Comparison of ENCODE assay signal across 19 cellular contexts in genomic region chr14:26960049-26960688, GRCh38.
DNase-seq lines count a peak whose midpoint lies in the region; TF ChIP-seq lines count a peak whose summit lies in the region.
"Had no signal": no experiment of that assay in that cellular context is flagged by ENCODE, and none has a peak within 500 bp of the region (broad histone marks: within the 10 kb centered on the region; RNA-seq: fewer than 3 reads in every experiment).

No MANE protein-coding gene starts in this region.

- DNase-seq in NCI-H2227 treated with DMSO at 0.1 percent for 48 hours (lab: John Stamatoyannopoulos, UW) (peak; percentile 4), NCI-H2227 (lab: John Stamatoyannopoulos, UW; ENCODE audit: unreplicated experiment) (no peak), NCI-H69 (lab: John Stamatoyannopoulos, UW) (peak; percentile 33), iPS-NIHi11 (ENCODE audit: low spot score) (peak; percentile 7), type B pancreatic cell (ENCODE audit: extremely low spot score, unreplicated experiment) (no peak), NCI-H1092 (lab: John Stamatoyannopoulos, UW) (no peak), GF-D8 (lab: John Stamatoyannopoulos, UW) (no peak)
- DNase-seq in central memory CD4-positive, alpha-beta T cell, result no peak
- DNase-seq: activated CD4-positive, alpha-beta T cell treated with anti-CD3 and anti-CD28 coated beads for 4 hours; activated naive CD8-positive, alpha-beta T cell treated with anti-CD3 and anti-CD28 coated beads for 36 hours; effector CD8-positive, alpha-beta T cell; HCEC 1CT; midbrain; stimulated activated CD4-positive, alpha-beta T cell treated with anti-CD3 and anti-CD28 coated beads, Interleukin-4, amount 100 ng/mL, for 1 hour; upper lobe of left lung had no signal

- H3K27ac Mint-ChIP-seq in type B pancreatic cell, result peak overlapping the region; percentile 58
- H3K27ac Mint-ChIP-seq: activated naive CD8-positive, alpha-beta T cell treated with anti-CD3 and anti-CD28 coated beads for 36 hours; activated T-helper 17 cell treated with anti-CD3 and anti-CD28 coated beads, Interleukin-2, amount 50 U/mL, for 72 hours; B cell; stimulated activated naive CD8-positive, alpha-beta T cell treated with anti-CD3 and anti-CD28 coated beads, Interleukin-15, Interleukin-2, amounts not matched to agents 100 ng/mL and 50 ng/mL, for 24 hours had no signal

- no peaks in the 10 kb centered on the region for H3K27me3 Mint-ChIP-seq in type B pancreatic cell
- H3K27me3 Mint-ChIP-seq: activated naive CD8-positive, alpha-beta T cell treated with anti-CD3 and anti-CD28 coated beads for 36 hours; activated T-helper 17 cell treated with anti-CD3 and anti-CD28 coated beads, Interleukin-2, amount 50 U/mL, for 72 hours; B cell; stimulated activated naive CD8-positive, alpha-beta T cell treated with anti-CD3 and anti-CD28 coated beads, Interleukin-15, Interleukin-2, amounts not matched to agents 100 ng/mL and 50 ng/mL, for 24 hours had no signal

- H3K4me1 Mint-ChIP-seq in type B pancreatic cell (ENCODE audit: unreplicated experiment), result no peaks in the 10 kb centered on the region
- H3K4me1 Mint-ChIP-seq: activated naive CD8-positive, alpha-beta T cell treated with anti-CD3 and anti-CD28 coated beads for 36 hours; activated T-helper 17 cell treated with anti-CD3 and anti-CD28 coated beads, Interleukin-2, amount 50 U/mL, for 72 hours; B cell; nephron had no signal

- H3K4me3 Mint-ChIP-seq in type B pancreatic cell, result peak overlapping the region; percentile 57
- H3K4me3 Mint-ChIP-seq: activated naive CD8-positive, alpha-beta T cell treated with anti-CD3 and anti-CD28 coated beads for 36 hours; activated T-helper 17 cell treated with anti-CD3 and anti-CD28 coated beads, Interleukin-2, amount 50 U/mL, for 72 hours; B cell; nephron; stimulated activated naive CD8-positive, alpha-beta T cell treated with anti-CD3 and anti-CD28 coated beads, Interleukin-15, Interleukin-2, amounts not matched to agents 100 ng/mL and 50 ng/mL, for 24 hours had no signal

- TF ChIP-seq CTCF in type B pancreatic cell (conservative IDR thresholded peaks at IDR 0.05), result no peak

- no peaks in the 10 kb centered on the region for H3K36me3 Mint-ChIP-seq in type B pancreatic cell
- H3K36me3 Mint-ChIP-seq: activated naive CD8-positive, alpha-beta T cell treated with anti-CD3 and anti-CD28 coated beads for 36 hours had no signal

- H3K9me3 Mint-ChIP-seq in type B pancreatic cell, result peaks cover 4% of the 10 kb centered on the region
- H3K9me3 Mint-ChIP-seq: nephron had no signal

Comparison
In these comparisons a context has a peak if more than half of its experiments do, and no peak if none do; other contexts are left out.
1. DNase-seq: peak in NCI-H2227 treated with DMSO at 0.1 percent for 48 hours (single experiment), NCI-H69 (single experiment) and iPS-NIHi11 (single experiment); none in NCI-H2227 (single experiment), type B pancreatic cell (single experiment), NCI-H1092 (single experiment), GF-D8 (single experiment) and central memory CD4-positive, alpha-beta T cell (single experiment).